In genomic region chrX:39930777-39931553, GRCh38 we compare ENCODE assay signal across 15 cellular contexts.
"Had no signal": no experiment of that assay in that cellular context is flagged by ENCODE, and none has a peak within 500 bp of the region (broad histone marks: within the 10 kb centered on the region; RNA-seq: fewer than 3 reads in every experiment).

No MANE protein-coding gene starts in this region.

- H3K36me3 ChIP-seq: adrenal gland, SJCRH30 had no signal

- ATAC-seq: activated CD8-positive, alpha-beta T cell treated with anti-CD3 and anti-CD28 coated beads for 36 hours; foreskin keratinocyte; left colon; T-helper 17 cell had no signal

- DNase-seq: activated CD4-positive, alpha-beta T cell treated with anti-CD3 and anti-CD28 coated beads for 48 hours; activated CD8-positive, alpha-beta memory T cell treated with anti-CD3 and anti-CD28 coated beads, Interleukin-2, amount 50 U/mL, for 4 hours; activated CD8-positive, alpha-beta T cell treated with anti-CD3 and anti-CD28 coated beads for 36 hours; activated effector memory CD4-positive, alpha-beta T cell treated with anti-CD3 and anti-CD28 coated beads, Interleukin-2, amount 50 U/mL, for 16 hours; activated T-cell treated with anti-CD3 and anti-CD28 coated beads, Interleukin-2, amount 50 U/mL, for 48 hours; adrenal gland; caudate nucleus; effector CD4-positive, alpha-beta T cell; foreskin keratinocyte; left colon; nephron progenitor cell; SJCRH30; stimulated activated CD4-positive, alpha-beta T cell treated with anti-CD3 and anti-CD28 coated beads, Interleukin-4, amount 100 ng/mL, for 24 hours; stimulated activated naive CD4-positive, alpha-beta T cell; T-helper 17 cell had no signal

- H3K4me3 ChIP-seq: adrenal gland, SJCRH30 had no signal

- H3K27ac ChIP-seq: foreskin keratinocyte, SJCRH30 had no signal

- H3K27me3 ChIP-seq: foreskin keratinocyte, SJCRH30 had no signal

- H3K4me1 ChIP-seq: adrenal gland, foreskin keratinocyte, SJCRH30 had no signal

- H3K9me3 ChIP-seq: adrenal gland, SJCRH30 had no signal
